ENCODE assay signal across 11 cellular contexts in genomic region chr9:133979124-133979920, GRCh38. TPM values are rescaled to one million over a fixed set of nuclear protein-coding genes. Genes with fewer than 3 reads are reported as not detected.
A peak's percentile ranks its signal among the peaks of the same experiment; 100 is the strongest.
DNase-seq lines count a peak whose midpoint lies in the region; ATAC-seq and TF ChIP-seq lines count a peak whose summit lies in the region.
"Had no signal": no experiment of that assay in that cellular context is flagged by ENCODE, and none has a peak within 500 bp of the region (broad histone marks: within the 10 kb centered on the region; RNA-seq: fewer than 3 reads in every experiment).

No MANE protein-coding gene starts in this region.

- no peaks in the 10 kb centered on the region for H3K9me3 Mint-ChIP-seq in activated T-helper 2 cell treated with anti-CD3 and anti-CD28 coated beads, Interferon-gamma antibody, Interleukin-2, Interleukin-4, amounts not matched to agents 10 μg/mL and 5 μg/mL and 100 μg/mL, durations not matched to agents 14 hours and 24 hours and 36 hours
- H3K9me3 Mint-ChIP-seq in immature natural killer cell = no peaks in the 10 kb centered on the region

- no peaks in the 10 kb centered on the region for H3K9me2 ChIP-seq in OCI-LY7 (ENCODE audit: insufficient read depth, low read length)

- no peaks in the 10 kb centered on the region for H3K36me3 Mint-ChIP-seq in activated T-helper 2 cell treated with anti-CD3 and anti-CD28 coated beads, Interferon-gamma antibody, Interleukin-2, Interleukin-4, amounts not matched to agents 10 μg/mL and 5 μg/mL and 100 μg/mL, durations not matched to agents 14 hours and 24 hours and 36 hours (ENCODE audit: low read depth)
- H3K36me3 Mint-ChIP-seq in immature natural killer cell = no peaks in the 10 kb centered on the region

- peak overlapping the region; percentile 48 for H3K4me3 ChIP-seq in OCI-LY7 (ENCODE audit: low read depth, low read length, poor library complexity, severe bottlenecking)

- H4K20me1 ChIP-seq in OCI-LY7 (ENCODE audit: insufficient read depth, low read length) = 0 out of 2 replicates have a peak, but pooled peaks cover 6% of the 10 kb centered on the region

- H2AFZ ChIP-seq in OCI-LY7 (ENCODE audit: low read length) = peak overlapping the region; percentile 7; the same call in 1 of the 2 replicates

- peak; percentile 86 for DNase-seq in OCI-LY7 (ENCODE audit: low spot score)
- peak; percentile 43 for DNase-seq in glomerular visceral epithelial cell (ENCODE audit: extremely low spot score)
- DNase-seq in sciatic nerve (ENCODE audit: low spot score) = no peak
- no peak for DNase-seq in activated T-helper 2 cell treated with anti-CD3 and anti-CD28 coated beads, Interferon-gamma antibody, Interleukin-2, Interleukin-4, amounts not matched to agents 10 μg/mL and 5 μg/mL and 100 μg/mL, durations not matched to agents 14 hours and 24 hours and 36 hours (ENCODE audit: low spot score)
- no peak for DNase-seq in stimulated activated CD4-positive, alpha-beta T cell treated with anti-CD3 and anti-CD28 coated beads, Interleukin-2, amount 100 ng/mL, for 24 hours
- no peak for DNase-seq in NK-92 treated with Interleukin-12 subunit alpha and Interleukin-12 subunit beta, amount 100 ng/mL, for 24 hours (lab: John Stamatoyannopoulos, UW)
- DNase-seq in immature natural killer cell = no peak
- DNase-seq: activated CD4-positive, alpha-beta T cell treated with anti-CD3 and anti-CD28 coated beads for 4 hours; head of caudate nucleus; KG1 had no signal

- H3K36me3 ChIP-seq in OCI-LY7 (ENCODE audit: insufficient read depth, low read length) = no peaks in the 10 kb centered on the region

- peaks cover 46% of the 10 kb centered on the region for H3K4me1 ChIP-seq in OCI-LY7 (ENCODE audit: insufficient read depth, low read length, poor library complexity, severe bottlenecking)

- TF ChIP-seq CTCF in OCI-LY7 (conservative IDR thresholded peaks at IDR 0.05; ENCODE audit: low read length) = no peak

- BruUV-seq in OCI-LY7 (replicated peaks; lab: Mats Ljungman, UMichigan) = no TSS peak

- ATAC-seq in GM19025 (IDR thresholded peaks at IDR 0.05; ENCODE audit: low read depth, unreplicated experiment) (peak; percentile 54), sciatic nerve (peak; percentile 65)

- intact Hi-C loops in OCI-LY7 (cut with micrococcal nuclease; ENCODE audit: unreplicated experiment) (loop anchor here (1.0 kb wide), 1 partner anchor 18 kb away; no protein-coding TSS in a partner anchor), sciatic nerve (cut with DNase I) (no loop called here)
- intact Hi-C loops in activated T-helper 2 cell treated with anti-CD3 and anti-CD28 coated beads, Interferon-gamma antibody, Interleukin-2, Interleukin-4, amounts not matched to agents 10 μg/mL and 5 μg/mL and 100 μg/mL, durations not matched to agents 14 hours and 24 hours and 36 hours (cut with micrococcal nuclease) = no loop called here

- CTCF ChIA-PET in OCI-LY7 (lab: Charles Lee; ENCODE audit: unreplicated experiment) = interaction anchor here (0.8 kb wide), 1 partner anchor 31 kb away, joined by 4 read pairs; no protein-coding TSS in a partner anchor

- H3K4me3 Mint-ChIP-seq in activated T-helper 2 cell treated with anti-CD3 and anti-CD28 coated beads, Interferon-gamma antibody, Interleukin-2, Interleukin-4, amounts not matched to agents 10 μg/mL and 5 μg/mL and 100 μg/mL, durations not matched to agents 14 hours and 24 hours and 36 hours (ENCODE audit: low read depth) = no peak overlapping the region
- no peak overlapping the region for H3K4me3 Mint-ChIP-seq in immature natural killer cell

- no peak overlapping the region for H3K27ac Mint-ChIP-seq in activated T-helper 2 cell treated with anti-CD3 and anti-CD28 coated beads, Interferon-gamma antibody, Interleukin-2, Interleukin-4, amounts not matched to agents 10 μg/mL and 5 μg/mL and 100 μg/mL, durations not matched to agents 14 hours and 24 hours and 36 hours
- H3K27ac Mint-ChIP-seq in immature natural killer cell = peak overlapping the region in 1 of 6 donors; percentile 35

- H3K27ac ChIP-seq in OCI-LY7 (ENCODE audit: low read depth, low read length, poor library complexity, severe bottlenecking) = peak overlapping the region; percentile 70

- H3K9me3 ChIP-seq in OCI-LY7 (ENCODE audit: low read length) = no peaks in the 10 kb centered on the region

- no peaks in the 10 kb centered on the region for H3K27me3 Mint-ChIP-seq in activated T-helper 2 cell treated with anti-CD3 and anti-CD28 coated beads, Interferon-gamma antibody, Interleukin-2, Interleukin-4, amounts not matched to agents 10 μg/mL and 5 μg/mL and 100 μg/mL, durations not matched to agents 14 hours and 24 hours and 36 hours (ENCODE audit: low read depth)
- no peaks in the 10 kb centered on the region for H3K27me3 Mint-ChIP-seq in immature natural killer cell (ENCODE audit: low read depth in 3 of 3)

- peak overlapping the region; percentile 73 for H3K4me2 ChIP-seq in OCI-LY7 (ENCODE audit: low read length)

- H3K4me1 Mint-ChIP-seq in activated T-helper 2 cell treated with anti-CD3 and anti-CD28 coated beads, Interferon-gamma antibody, Interleukin-2, Interleukin-4, amounts not matched to agents 10 μg/mL and 5 μg/mL and 100 μg/mL, durations not matched to agents 14 hours and 24 hours and 36 hours (ENCODE audit: low read depth) = no peaks in the 10 kb centered on the region
- no peaks in the 10 kb centered on the region for H3K4me1 Mint-ChIP-seq in immature natural killer cell

- POLR2A ChIA-PET in OCI-LY7 (lab: Charles Lee) = interaction anchor here (1.2 to 2.8 kb wide), 2 partner anchors 17 to 24 kb away, joined by 4 to 15 read pairs; no protein-coding TSS in a partner anchor

- no peaks in the 10 kb centered on the region; the same call in 1 of the 2 replicates for H3K79me2 ChIP-seq in OCI-LY7 (ENCODE audit: insufficient read depth, low read depth, low read length)

RNA-seq across cellular contexts. Expression of gene VAV2, which starts 12.8 kb away (rescaled TPM):
- total RNA-seq in OCI-LY7 (2014; rRNA removed; shearing (Covaris generic)) = 10.6 and 11.0 TPM in 2 replicates
- 23.2 and 27.8 TPM in 2 replicates for total RNA-seq in OCI-LY7 (2022)
- 20.5 TPM for total RNA-seq in sciatic nerve
- total RNA-seq in activated T-helper 2 cell treated with anti-CD3 and anti-CD28 coated beads, Interferon-gamma antibody, Interleukin-2, Interleukin-4, amounts not matched to agents 10 μg/mL and 5 μg/mL and 100 μg/mL, durations not matched to agents 14 hours and 24 hours and 36 hours = 8.6 TPM in 2 replicates
- polyA plus RNA-seq in immature natural killer cell = under 1 TPM in 2 of 3 donors, not detected in 1; 0.12 to 0.28 TPM

RNA-seq across cellular contexts. Expression of gene BRD3OS, which starts 46.0 kb away (rescaled TPM):
- 12.4 and 21.6 TPM in 2 replicates for total RNA-seq in OCI-LY7 (2014; rRNA removed; shearing (Covaris generic))
- total RNA-seq in OCI-LY7 (2022) (13.7 and 16.4 TPM in 2 replicates), sciatic nerve (16.4 TPM)
- total RNA-seq in activated T-helper 2 cell treated with anti-CD3 and anti-CD28 coated beads, Interferon-gamma antibody, Interleukin-2, Interleukin-4, amounts not matched to agents 10 μg/mL and 5 μg/mL and 100 μg/mL, durations not matched to agents 14 hours and 24 hours and 36 hours = 12.3 and 15.8 TPM in 2 replicates
- 10 to 100 TPM; 13.7 to 14.9 (median 13.8) TPM for polyA plus RNA-seq in immature natural killer cell

Comparison
In these comparisons a context has a peak if more than half of its experiments do, and no peak if none do; other contexts are left out.
1. DNase-seq: peak in OCI-LY7 (single experiment) and glomerular visceral epithelial cell (single experiment); none in sciatic nerve (single experiment), activated T-helper 2 cell treated with anti-CD3 and anti-CD28 coated beads, Interferon-gamma antibody, Interleukin-2, Interleukin-4, amounts not matched to agents 10 μg/mL and 5 μg/mL and 100 μg/mL, durations not matched to agents 14 hours and 24 hours and 36 hours (single experiment), stimulated activated CD4-positive, alpha-beta T cell treated with anti-CD3 and anti-CD28 coated beads, Interleukin-2, amount 100 ng/mL, for 24 hours (0 of 2), NK-92 treated with Interleukin-12 subunit alpha and Interleukin-12 subunit beta, amount 100 ng/mL, for 24 hours (single experiment) and immature natural killer cell (0 of 3).